ENCODE assay signal across 2 cellular contexts in genomic region chr20:49965781-49966304, GRCh38.
TF ChIP-seq lines count a peak whose summit lies in the region.

No MANE protein-coding gene starts in this region.

TF ChIP-seq in HepG2, 621 proteins besides CTCF, POLR2A, EP300 and RAD21 (continues in another document):
- peak; percentile 74; the same call in 1 of the 2 replicates for TF ChIP-seq ZMYM2 (CRISPR knock-in tag; IDR thresholded peaks at IDR 0.05)
- no peak for TF ChIP-seq ARID3A (IDR thresholded peaks at IDR 0.05; ENCODE audit: low read depth, low read length)
- TF ChIP-seq ZNF670 (CRISPR knock-in tag; IDR thresholded peaks at IDR 0.05; ENCODE audit: borderline replicate concordance) = no peak
- no peak for TF ChIP-seq HNRNPUL1 (IDR thresholded peaks at IDR 0.05; ENCODE audit: low read depth, low read length)
- peak; percentile 57; the same call in 1 of the 2 replicates for TF ChIP-seq ZMYM3 (CRISPR knock-in tag; IDR thresholded peaks at IDR 0.05)
- no peak for TF ChIP-seq SOX5 (CRISPR knock-in tag; IDR thresholded peaks at IDR 0.05; ENCODE audit: borderline replicate concordance)
- peak; percentile 28 for TF ChIP-seq ASH2L (IDR thresholded peaks at IDR 0.05; ENCODE audit: insufficient read length, low read depth, low read length)
- TF ChIP-seq ZBTB7A (CRISPR knock-in tag; IDR thresholded peaks at IDR 0.05) = no peak
- 0 out of 2 replicates have a peak, but pooled peaks have one; percentile 16 for TF ChIP-seq ZBTB33 (CRISPR knock-in tag; IDR thresholded peaks at IDR 0.05)
- no peak for TF ChIP-seq SP2 (CRISPR knock-in tag; IDR thresholded peaks at IDR 0.05)
- no peak for TF ChIP-seq ZNF841 (CRISPR knock-in tag; IDR thresholded peaks at IDR 0.05; ENCODE audit: borderline replicate concordance)
- TF ChIP-seq ZNF431 (CRISPR knock-in tag; IDR thresholded peaks at IDR 0.05; ENCODE audit: borderline replicate concordance, low read depth) = no peak
- no peak for TF ChIP-seq SNAPC2 (CRISPR knock-in tag; IDR thresholded peaks at IDR 0.05)
- TF ChIP-seq MAX (IDR thresholded peaks at IDR 0.05) = no peak
- TF ChIP-seq ETV5 (CRISPR knock-in tag; IDR thresholded peaks at IDR 0.05; ENCODE audit: borderline replicate concordance) = peak; percentile 83
- no peak for TF ChIP-seq HOMEZ (CRISPR knock-in tag; IDR thresholded peaks at IDR 0.05; ENCODE audit: low read depth)
- TF ChIP-seq DNMT3B (CRISPR knock-in tag; conservative IDR thresholded peaks at IDR 0.05) = peak; percentile 86; the same call in 1 of the 2 replicates
- no peak for TF ChIP-seq ZSCAN29 (CRISPR knock-in tag; conservative IDR thresholded peaks at IDR 0.05)
- peak; percentile 69; the same call in 1 of the 2 replicates for TF ChIP-seq SSRP1 (CRISPR knock-in tag; IDR thresholded peaks at IDR 0.05)
- no peak for TF ChIP-seq ZNF501 (CRISPR knock-in tag; IDR thresholded peaks at IDR 0.05)
- TF ChIP-seq KLF9 (CRISPR knock-in tag; IDR thresholded peaks at IDR 0.05; ENCODE audit: low read depth) = no peak
- TF ChIP-seq POGK (CRISPR knock-in tag; conservative IDR thresholded peaks at IDR 0.05) = no peak
- TF ChIP-seq ZBTB42 (CRISPR knock-in tag; IDR thresholded peaks at IDR 0.05) = no peak
- peak; percentile 68 for TF ChIP-seq CEBPG (CRISPR knock-in tag; IDR thresholded peaks at IDR 0.05)
- no peak for TF ChIP-seq MEIS2 (CRISPR knock-in tag; IDR thresholded peaks at IDR 0.05)
- TF ChIP-seq HOXA3 (CRISPR knock-in tag; IDR thresholded peaks at IDR 0.05) = no peak
- no peak for TF ChIP-seq HDAC1 (CRISPR knock-in tag; IDR thresholded peaks at IDR 0.05)
- TF ChIP-seq ZNF44 (CRISPR knock-in tag; IDR thresholded peaks at IDR 0.05) = 0 out of 2 replicates have a peak, but pooled peaks have one; percentile 28
- no peak for TF ChIP-seq KMT2B (CRISPR knock-in tag; IDR thresholded peaks at IDR 0.05)
- TF ChIP-seq FOSL2 (CRISPR knock-in tag; IDR thresholded peaks at IDR 0.05) = peak; percentile 6; the same call in 1 of the 2 replicates

TF ChIP-seq in WTC11, 78 proteins besides CTCF, POLR2A, EP300 and RAD21:
- TF ChIP-seq SOX15 (CRISPR knock-in tag; IDR thresholded peaks at IDR 0.05) = no peak
- TF ChIP-seq, protein P1, sequence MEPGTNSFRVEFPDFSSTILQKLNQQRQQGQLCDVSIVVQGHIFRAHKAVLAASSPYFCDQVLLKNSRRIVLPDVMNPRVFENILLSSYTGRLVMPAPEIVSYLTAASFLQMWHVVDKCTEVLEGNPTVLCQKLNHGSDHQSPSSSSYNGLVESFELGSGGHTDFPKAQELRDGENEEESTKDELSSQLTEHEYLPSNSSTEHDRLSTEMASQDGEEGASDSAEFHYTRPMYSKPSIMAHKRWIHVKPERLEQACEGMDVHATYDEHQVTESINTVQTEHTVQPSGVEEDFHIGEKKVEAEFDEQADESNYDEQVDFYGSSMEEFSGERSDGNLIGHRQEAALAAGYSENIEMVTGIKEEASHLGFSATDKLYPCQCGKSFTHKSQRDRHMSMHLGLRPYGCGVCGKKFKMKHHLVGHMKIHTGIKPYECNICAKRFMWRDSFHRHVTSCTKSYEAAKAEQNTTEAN (CRISPR knock-in tag; IDR thresholded peaks at IDR 0.05) = no peak
- TF ChIP-seq SMAD4 (CRISPR knock-in tag; IDR thresholded peaks at IDR 0.05) = no peak
- no peak for TF ChIP-seq AR (CRISPR knock-in tag; IDR thresholded peaks at IDR 0.05)
- no peak for TF ChIP-seq NFE2L1 (CRISPR knock-in tag; IDR thresholded peaks at IDR 0.05)
- no peak for TF ChIP-seq ZNF317 (CRISPR knock-in tag; IDR thresholded peaks at IDR 0.05; ENCODE audit: borderline replicate concordance, low read depth)
- no peak for TF ChIP-seq HMGA2 (CRISPR knock-in tag; IDR thresholded peaks at IDR 0.05)
- no peak for TF ChIP-seq CREB1 (CRISPR knock-in tag; IDR thresholded peaks at IDR 0.05)
- no peak for TF ChIP-seq TCF7 (CRISPR knock-in tag; IDR thresholded peaks at IDR 0.05; ENCODE audit: low read depth)
- TF ChIP-seq ZNF396 (CRISPR knock-in tag; IDR thresholded peaks at IDR 0.05; ENCODE audit: borderline replicate concordance) = no peak
- TF ChIP-seq NR3C1 (CRISPR knock-in tag; conservative IDR thresholded peaks at IDR 0.05; ENCODE audit: low read depth) = no peak
- no peak for TF ChIP-seq ATF3 (CRISPR knock-in tag; conservative IDR thresholded peaks at IDR 0.05)
- TF ChIP-seq, protein P2, sequence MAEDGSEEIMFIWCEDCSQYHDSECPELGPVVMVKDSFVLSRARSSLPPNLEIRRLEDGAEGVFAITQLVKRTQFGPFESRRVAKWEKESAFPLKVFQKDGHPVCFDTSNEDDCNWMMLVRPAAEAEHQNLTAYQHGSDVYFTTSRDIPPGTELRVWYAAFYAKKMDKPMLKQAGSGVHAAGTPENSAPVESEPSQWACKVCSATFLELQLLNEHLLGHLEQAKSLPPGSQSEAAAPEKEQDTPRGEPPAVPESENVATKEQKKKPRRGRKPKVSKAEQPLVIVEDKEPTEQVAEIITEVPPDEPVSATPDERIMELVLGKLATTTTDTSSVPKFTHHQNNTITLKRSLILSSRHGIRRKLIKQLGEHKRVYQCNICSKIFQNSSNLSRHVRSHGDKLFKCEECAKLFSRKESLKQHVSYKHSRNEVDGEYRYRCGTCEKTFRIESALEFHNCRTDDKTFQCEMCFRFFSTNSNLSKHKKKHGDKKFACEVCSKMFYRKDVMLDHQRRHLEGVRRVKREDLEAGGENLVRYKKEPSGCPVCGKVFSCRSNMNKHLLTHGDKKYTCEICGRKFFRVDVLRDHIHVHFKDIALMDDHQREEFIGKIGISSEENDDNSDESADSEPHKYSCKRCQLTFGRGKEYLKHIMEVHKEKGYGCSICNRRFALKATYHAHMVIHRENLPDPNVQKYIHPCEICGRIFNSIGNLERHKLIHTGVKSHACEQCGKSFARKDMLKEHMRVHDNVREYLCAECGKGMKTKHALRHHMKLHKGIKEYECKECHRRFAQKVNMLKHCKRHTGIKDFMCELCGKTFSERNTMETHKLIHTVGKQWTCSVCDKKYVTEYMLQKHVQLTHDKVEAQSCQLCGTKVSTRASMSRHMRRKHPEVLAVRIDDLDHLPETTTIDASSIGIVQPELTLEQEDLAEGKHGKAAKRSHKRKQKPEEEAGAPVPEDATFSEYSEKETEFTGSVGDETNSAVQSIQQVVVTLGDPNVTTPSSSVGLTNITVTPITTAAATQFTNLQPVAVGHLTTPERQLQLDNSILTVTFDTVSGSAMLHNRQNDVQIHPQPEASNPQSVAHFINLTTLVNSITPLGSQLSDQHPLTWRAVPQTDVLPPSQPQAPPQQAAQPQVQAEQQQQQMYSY (CRISPR knock-in tag; IDR thresholded peaks at IDR 0.05) = no peak
- TF ChIP-seq AFF4 (CRISPR knock-in tag; IDR thresholded peaks at IDR 0.05; ENCODE audit: borderline replicate concordance) = no peak
- TF ChIP-seq MAX (CRISPR knock-in tag; IDR thresholded peaks at IDR 0.05) = no peak
